Comparison of ENCODE assay signal across 9 cellular contexts in genomic region chr17:42670199-42670924, GRCh38. TPM values are rescaled to one million over a fixed set of nuclear protein-coding genes. Genes with fewer than 3 reads are reported as not detected.
DNase-seq lines count a peak whose midpoint lies in the region; ATAC-seq and TF ChIP-seq lines count a peak whose summit lies in the region.
"Had no signal": no experiment of that assay in that cellular context is flagged by ENCODE, and none has a peak within 500 bp of the region (broad histone marks: within the 10 kb centered on the region; RNA-seq: fewer than 3 reads in every experiment).

No MANE protein-coding gene starts in this region.

- peaks cover 34% of the 10 kb centered on the region for H3K27me3 ChIP-seq in effector memory CD4-positive, alpha-beta T cell (replicated peaks; ENCODE audit: control insufficient read depth, insufficient read depth, low read length, poor library complexity, severe bottlenecking)
- H3K27me3 ChIP-seq in BE2C: no peaks in the 10 kb centered on the region
- no peaks in the 10 kb centered on the region for H3K27me3 ChIP-seq in dorsolateral prefrontal cortex

- ATAC-seq in activated B cell treated with CpG ODN at 0.5 μM for 24 hours (ENCODE audit: low read depth): peak; percentile 82

- H3K9me3 ChIP-seq in effector memory CD4-positive, alpha-beta T cell (ENCODE audit: control insufficient read depth, low read length): no peaks in the 10 kb centered on the region
- no peaks in the 10 kb centered on the region for H3K9me3 ChIP-seq in BE2C

- H3K27me3 Mint-ChIP-seq in activated B cell treated with CpG ODN at 0.5 μM for 24 hours: peaks cover 10% of the 10 kb centered on the region

- H3K36me3 ChIP-seq in effector memory CD4-positive, alpha-beta T cell (ENCODE audit: control insufficient read depth, insufficient read depth, low read length): no peaks in the 10 kb centered on the region
- peaks cover 70% of the 10 kb centered on the region for H3K36me3 ChIP-seq in BE2C

- H3K4me3 ChIP-seq in effector memory CD4-positive, alpha-beta T cell (ENCODE audit: insufficient read depth, low read depth, low read length, poor library complexity, severe bottlenecking): peak overlapping the region; percentile 33
- H3K4me3 ChIP-seq in retinal pigment epithelial cell (ENCODE audit: low read length): peak overlapping the region; percentile 6
- no peak overlapping the region for H3K4me3 ChIP-seq in BE2C (ENCODE audit: low read depth, low read length)
- H3K4me3 ChIP-seq in dorsolateral prefrontal cortex: peak overlapping the region in 3 of 59 donors; percentile 5 to 22 (median 12)
- H3K4me3 ChIP-seq: lung had no signal

- TF ChIP-seq CTCF in GM12873 (IDR thresholded peaks at IDR 0.05; ENCODE audit: insufficient read depth, low read depth, low read length, missing control alignments) (peak; percentile 21), activated B cell treated with CpG ODN at 0.5 μM for 24 hours (IDR thresholded peaks at IDR 0.05) (no peak), retinal pigment epithelial cell (conservative IDR thresholded peaks at IDR 0.05; ENCODE audit: low read depth, low read length) (no peak), BE2C (IDR thresholded peaks at IDR 0.05; ENCODE audit: low read depth, low read length) (no peak), dorsolateral prefrontal cortex (IDR thresholded peaks at IDR 0.05 in 54 of 56, conservative IDR thresholded peaks at IDR 0.05 in 2 of 56; ENCODE audit: low read depth in 1 of 56, partially characterized antibody in 56 of 56) (no peak)

- H3K36me3 Mint-ChIP-seq in activated B cell treated with CpG ODN at 0.5 μM for 24 hours (ENCODE audit: low read depth): peaks cover 10% of the 10 kb centered on the region

- peaks cover 26% of the 10 kb centered on the region for H3K4me1 ChIP-seq in effector memory CD4-positive, alpha-beta T cell (ENCODE audit: control insufficient read depth, insufficient read depth, low read length, poor library complexity, severe bottlenecking)
- peaks cover 23% of the 10 kb centered on the region for H3K4me1 ChIP-seq in BE2C

- H3K9me3 Mint-ChIP-seq in activated B cell treated with CpG ODN at 0.5 μM for 24 hours: no peaks in the 10 kb centered on the region

- H3K4me1 Mint-ChIP-seq in activated B cell treated with CpG ODN at 0.5 μM for 24 hours: peaks cover 30% of the 10 kb centered on the region

- POLR2A ChIA-PET in activated B cell treated with CpG ODN at 0.5 μM for 24 hours (lab: Charles Lee): interaction anchor here (1.7 to 2.6 kb wide), 3 partner anchors 7 to 116 kb away, joined by 5 to 9 read pairs (median 7); no protein-coding TSS in a partner anchor

- peak overlapping the region; percentile 81 for H3K4me3 Mint-ChIP-seq in activated B cell treated with CpG ODN at 0.5 μM for 24 hours

- DNase-seq in activated B cell treated with CpG ODN at 0.5 μM for 24 hours: peak; percentile 63
- peak; percentile 24 to 39 (median 29) for DNase-seq in effector memory CD4-positive, alpha-beta T cell
- no peak for DNase-seq in retinal pigment epithelial cell (ENCODE audit: low read depth)
- no peak for DNase-seq in NCI-H146 treated with DMSO at 0.1 percent for 48 hours (lab: John Stamatoyannopoulos, UW; ENCODE audit: unreplicated experiment)
- DNase-seq in BE2C: no peak
- no peak for DNase-seq in HT-29 (ENCODE audit: low spot score)
- no peak for DNase-seq in dorsolateral prefrontal cortex

- H3K27ac ChIP-seq in effector memory CD4-positive, alpha-beta T cell (ENCODE audit: insufficient read depth, low read length, poor library complexity, severe bottlenecking): no peak overlapping the region
- peak overlapping the region in 20 of 59 donors; percentile 7 to 78 (median 34) for H3K27ac ChIP-seq in dorsolateral prefrontal cortex

- CTCF ChIA-PET in activated B cell treated with CpG ODN at 0.5 μM for 24 hours (lab: Charles Lee): interaction anchor here (0.6 to 1.4 kb wide), 2 partner anchors 10 to 92 kb away, joined by 3 to 5 read pairs; no protein-coding TSS in a partner anchor

- intact Hi-C loops in activated B cell treated with CpG ODN at 0.5 μM for 24 hours (cut with micrococcal nuclease) (loop anchor here (1.0 kb wide), 1 partner anchor 9 kb away; no protein-coding TSS in a partner anchor), dorsolateral prefrontal cortex (cut with DNase I) (no loop called here)

- H3K27ac Mint-ChIP-seq in activated B cell treated with CpG ODN at 0.5 μM for 24 hours: peak overlapping the region; percentile 65

RNA-seq across cellular contexts. Expression of gene PLEKHH3, which starts 6.4 kb away (rescaled TPM):
- total RNA-seq in activated B cell treated with CpG ODN at 0.5 μM for 24 hours (0.80 and 1.4 TPM in 2 replicates), dorsolateral prefrontal cortex (10 to 100 TPM in 104 of 120 experiments, 1 to 10 TPM in 16; 6.3 to 25.0 (median 12.5) TPM)
- 150 TPM for polyA plus RNA-seq in BE2C (2012; ENCODE audit: insufficient read depth, insufficient read length, low read depth)
- total RNA-seq in HT-29 (2014; rRNA removed; shearing (Covaris generic)): 34.2 and 49.4 TPM in 2 replicates

RNA-seq across cellular contexts. Expression of gene TUBG2, which starts 11.3 kb away (rescaled TPM):
- total RNA-seq in activated B cell treated with CpG ODN at 0.5 μM for 24 hours (8.6 and 9.4 TPM in 2 replicates), dorsolateral prefrontal cortex (100 to 1,000 TPM in 77 of 120 experiments, 10 to 100 TPM in 43; 64.3 to 154 (median 106) TPM)
- 74.4 TPM for polyA plus RNA-seq in BE2C (2012; ENCODE audit: insufficient read depth, insufficient read length, low read depth)
- total RNA-seq in HT-29 (2014; rRNA removed; shearing (Covaris generic)): 7.4 and 8.7 TPM in 2 replicates

RNA-seq across cellular contexts. Expression of gene CCR10, which starts 11.3 kb away (rescaled TPM):
- 1.2 and 1.4 TPM in 2 replicates for total RNA-seq in activated B cell treated with CpG ODN at 0.5 μM for 24 hours
- 89.7 TPM for polyA plus RNA-seq in BE2C (2012; ENCODE audit: insufficient read depth, insufficient read length, low read depth)
- total RNA-seq in HT-29 (2014; rRNA removed; shearing (Covaris generic)): not detected in 2 replicates
- total RNA-seq in dorsolateral prefrontal cortex: 1 to 10 TPM; 1.8 to 8.1 (median 4.2) TPM

RNA-seq across cellular contexts. Expression of gene CNTNAP1, which starts 12.0 kb away (rescaled TPM):
- total RNA-seq in activated B cell treated with CpG ODN at 0.5 μM for 24 hours (16.4 and 21.3 TPM in 2 replicates), dorsolateral prefrontal cortex (100 to 1,000 TPM in 116 of 120 experiments, 10 to 100 TPM in 4; 58.4 to 222 (median 157) TPM)
- 73.9 TPM for polyA plus RNA-seq in BE2C (2012; ENCODE audit: insufficient read depth, insufficient read length, low read depth)
- total RNA-seq in HT-29 (2014; rRNA removed; shearing (Covaris generic)): 0.08 and 0.23 TPM in 2 replicates

Comparison
In these comparisons a context has a peak if more than half of its experiments do, and no peak if none do; other contexts are left out.
1. DNase-seq: peak in activated B cell treated with CpG ODN at 0.5 μM for 24 hours (single experiment) and effector memory CD4-positive, alpha-beta T cell (3 of 3); none in retinal pigment epithelial cell (single experiment), NCI-H146 treated with DMSO at 0.1 percent for 48 hours (single experiment), BE2C (single experiment), HT-29 (single experiment) and dorsolateral prefrontal cortex (0 of 10).